In the genomic region with DNA sequence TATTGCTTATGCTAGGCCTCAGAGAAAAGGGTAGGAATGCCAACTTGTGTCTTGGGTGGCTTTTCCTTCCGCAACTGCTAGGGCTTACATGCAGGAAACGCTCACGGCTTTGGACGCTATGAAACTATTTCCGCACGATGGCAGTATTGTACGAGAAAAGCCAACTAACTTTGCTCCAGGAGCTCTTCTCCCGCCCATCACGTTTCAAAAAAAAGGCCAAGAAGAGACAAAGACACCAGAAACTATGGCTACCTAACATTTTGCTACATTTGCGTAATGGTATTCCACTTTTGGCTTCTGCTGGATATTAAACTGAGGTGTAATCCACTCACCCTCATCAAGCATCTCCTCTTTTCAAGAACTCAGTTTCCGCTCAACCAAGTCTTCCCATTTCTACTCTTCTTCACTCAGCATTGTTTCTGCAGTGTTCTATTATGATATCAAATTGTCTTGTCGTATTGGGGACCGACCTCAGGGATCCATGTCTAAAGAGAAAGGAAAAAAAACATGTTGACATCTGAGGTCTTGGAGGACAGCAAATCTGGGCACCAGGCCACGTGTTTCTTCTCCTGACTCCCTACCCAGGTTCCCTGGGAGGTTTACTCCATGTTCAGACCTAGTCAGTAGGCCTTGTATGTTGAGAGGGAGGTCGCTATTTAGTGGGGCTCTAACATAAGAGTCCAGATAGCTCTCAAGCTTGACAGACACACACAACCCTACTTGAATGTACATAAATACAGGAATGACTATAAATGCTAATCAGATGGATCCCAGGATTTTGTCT, we compare ENCODE assay signal across 8 cellular contexts.
A peak's percentile ranks its signal among the peaks of the same experiment; 100 is the strongest.
DNase-seq lines count a peak whose midpoint lies in the region; ATAC-seq lines count a peak whose summit lies in the region.

No MANE protein-coding gene starts in this region.

- peak; percentile 42 for ATAC-seq in HG02571 (IDR thresholded peaks at IDR 0.05; ENCODE audit: unreplicated experiment)
- no peak for ATAC-seq in GM21390 (IDR thresholded peaks at IDR 0.05; ENCODE audit: unreplicated experiment)

- H3K27ac Mint-ChIP-seq in activated T-helper 2 cell treated with anti-CD3 and anti-CD28 coated beads, Interferon-gamma antibody, Interleukin-2, Interleukin-4, amounts not matched to agents 10 μg/mL and 5 μg/mL and 100 μg/mL, durations not matched to agents 14 hours and 24 hours and 36 hours, result no peak overlapping the region

- H3K36me3 Mint-ChIP-seq in activated T-helper 2 cell treated with anti-CD3 and anti-CD28 coated beads, Interferon-gamma antibody, Interleukin-2, Interleukin-4, amounts not matched to agents 10 μg/mL and 5 μg/mL and 100 μg/mL, durations not matched to agents 14 hours and 24 hours and 36 hours (ENCODE audit: low read depth), result peaks cover 27% of the 10 kb centered on the region

- no peaks in the 10 kb centered on the region for H3K27me3 Mint-ChIP-seq in activated T-helper 2 cell treated with anti-CD3 and anti-CD28 coated beads, Interferon-gamma antibody, Interleukin-2, Interleukin-4, amounts not matched to agents 10 μg/mL and 5 μg/mL and 100 μg/mL, durations not matched to agents 14 hours and 24 hours and 36 hours (ENCODE audit: low read depth)

- DNase-seq in DMS 273 treated with DMSO at 0.1 percent for 48 hours (lab: John Stamatoyannopoulos, UW) (peak; percentile 78), UCSD-AML1 (lab: John Stamatoyannopoulos, UW; ENCODE audit: unreplicated experiment) (peak; percentile 63), midbrain (lab: John Stamatoyannopoulos, UW) (peak; percentile 90), OCI-M2 (lab: John Stamatoyannopoulos, UW; ENCODE audit: unreplicated experiment) (no peak), foreskin melanocyte (no peak)
- DNase-seq in activated T-helper 2 cell treated with anti-CD3 and anti-CD28 coated beads, Interferon-gamma antibody, Interleukin-2, Interleukin-4, amounts not matched to agents 10 μg/mL and 5 μg/mL and 100 μg/mL, durations not matched to agents 14 hours and 24 hours and 36 hours (ENCODE audit: low spot score), result no peak

- no peaks in the 10 kb centered on the region for H3K4me1 Mint-ChIP-seq in activated T-helper 2 cell treated with anti-CD3 and anti-CD28 coated beads, Interferon-gamma antibody, Interleukin-2, Interleukin-4, amounts not matched to agents 10 μg/mL and 5 μg/mL and 100 μg/mL, durations not matched to agents 14 hours and 24 hours and 36 hours (ENCODE audit: low read depth)

- H3K4me3 Mint-ChIP-seq in activated T-helper 2 cell treated with anti-CD3 and anti-CD28 coated beads, Interferon-gamma antibody, Interleukin-2, Interleukin-4, amounts not matched to agents 10 μg/mL and 5 μg/mL and 100 μg/mL, durations not matched to agents 14 hours and 24 hours and 36 hours (ENCODE audit: low read depth), result no peak overlapping the region

- no peaks in the 10 kb centered on the region for H3K9me3 Mint-ChIP-seq in activated T-helper 2 cell treated with anti-CD3 and anti-CD28 coated beads, Interferon-gamma antibody, Interleukin-2, Interleukin-4, amounts not matched to agents 10 μg/mL and 5 μg/mL and 100 μg/mL, durations not matched to agents 14 hours and 24 hours and 36 hours

- intact Hi-C loops in activated T-helper 2 cell treated with anti-CD3 and anti-CD28 coated beads, Interferon-gamma antibody, Interleukin-2, Interleukin-4, amounts not matched to agents 10 μg/mL and 5 μg/mL and 100 μg/mL, durations not matched to agents 14 hours and 24 hours and 36 hours (cut with micrococcal nuclease), result no loop called here

Comparison
In these comparisons a context has a peak if more than half of its experiments do, and no peak if none do; other contexts are left out.
1. DNase-seq: peak in DMS 273 treated with DMSO at 0.1 percent for 48 hours (single experiment), UCSD-AML1 (single experiment) and midbrain (single experiment); none in OCI-M2 (single experiment), activated T-helper 2 cell treated with anti-CD3 and anti-CD28 coated beads, Interferon-gamma antibody, Interleukin-2, Interleukin-4, amounts not matched to agents 10 μg/mL and 5 μg/mL and 100 μg/mL, durations not matched to agents 14 hours and 24 hours and 36 hours (single experiment) and foreskin melanocyte (single experiment).